Comparison of ENCODE assay signal across 1 cellular context in genomic region chr7:140517546-140518369, GRCh38.
TF ChIP-seq lines count a peak whose summit lies in the region.

No MANE protein-coding gene starts in this region.

TF ChIP-seq in GM23338, 12 proteins besides CTCF, POLR2A, EP300 and RAD21 (continued from another document):
- no peak for TF ChIP-seq ETS1 (IDR thresholded peaks at IDR 0.05)
